32 cellular contexts compared by ENCODE assay signal in the genomic region with DNA sequence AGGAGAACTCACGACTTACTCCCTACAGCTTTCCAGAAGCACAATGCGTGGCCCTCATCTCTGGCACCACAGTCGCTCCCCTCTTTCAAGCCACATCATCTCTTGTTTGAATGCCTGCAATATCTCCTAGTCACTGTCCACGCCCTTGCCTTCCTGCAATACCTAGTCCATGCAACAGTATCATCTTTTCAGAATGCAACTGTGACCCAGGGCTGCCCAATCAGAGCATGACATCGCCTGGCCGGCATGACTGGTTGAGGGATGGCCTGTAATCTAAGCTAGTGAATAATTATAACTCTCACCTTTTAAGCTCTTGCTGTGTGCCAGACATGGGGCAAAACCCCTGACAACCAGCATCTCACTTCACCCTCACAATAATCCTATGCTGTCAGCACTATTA. TPM values are rescaled to one million over a fixed set of nuclear protein-coding genes. Genes with fewer than 3 reads are reported as not detected.
DNase-seq lines count a peak whose midpoint lies in the region; ATAC-seq and TF ChIP-seq lines count a peak whose summit lies in the region.
"Had no signal": no experiment of that assay in that cellular context is flagged by ENCODE, and none has a peak within 500 bp of the region (broad histone marks: within the 10 kb centered on the region; RNA-seq: fewer than 3 reads in every experiment).

No MANE protein-coding gene starts in this region.

- TF ChIP-seq POLR2A in gastrocnemius medialis (IDR thresholded peaks at IDR 0.05), result peak in 1 of 2 donors; percentile 35

- no peaks in the 10 kb centered on the region for H3F3A ChIP-seq in GM23248 (ENCODE audit: insufficient read depth)

- H3K27ac ChIP-seq in GM23248 (no peak overlapping the region), gastrocnemius medialis (peak overlapping the region; percentile 57 to 87 (median 83))
- H3K27ac ChIP-seq: brain microvascular endothelial cell, C4-2B, epithelial cell of prostate, prostate gland, tibial nerve had no signal

- no peaks in the 10 kb centered on the region for H3K4me1 Mint-ChIP-seq in T-helper 17 cell
- H3K4me1 Mint-ChIP-seq: activated naive CD4-positive, alpha-beta T cell treated with anti-CD3 and anti-CD28 coated beads, Interleukin-2, amount 10 ng/mL, durations not matched to agents 7 days and 5 days; activated T-helper 17 cell treated with anti-CD3 and anti-CD28 coated beads, Interleukin-2, amount 50 U/mL, for 72 hours had no signal

- no peak overlapping the region for H2AFZ ChIP-seq in GM23248
- H2AFZ ChIP-seq: GM23338 had no signal

- H3K9me3 ChIP-seq in GM23248 (ENCODE audit: low read depth) (no peaks in the 10 kb centered on the region), T-helper 17 cell (ENCODE audit: control insufficient read depth, low read length, poor library complexity, severe bottlenecking) (no peaks in the 10 kb centered on the region), gastrocnemius medialis (no peaks in the 10 kb centered on the region)
- H3K9me3 ChIP-seq: adrenal gland, prostate gland, SK-N-SH, tibial nerve had no signal

- no peak overlapping the region for H3K27ac Mint-ChIP-seq in T-helper 17 cell
- H3K27ac Mint-ChIP-seq: activated naive CD4-positive, alpha-beta T cell treated with anti-CD3 and anti-CD28 coated beads, Interleukin-2, amount 10 ng/mL, durations not matched to agents 7 days and 5 days; activated T-helper 17 cell treated with anti-CD3 and anti-CD28 coated beads, Interleukin-2, amount 50 U/mL, for 72 hours; GM23338; HFFc6 had no signal

- H4K20me1 ChIP-seq in GM23248 (ENCODE audit: insufficient read depth), result no peaks in the 10 kb centered on the region

- H3K4me3 Mint-ChIP-seq in T-helper 17 cell, result peak overlapping the region; percentile 0
- H3K4me3 Mint-ChIP-seq: activated naive CD4-positive, alpha-beta T cell treated with anti-CD3 and anti-CD28 coated beads, Interleukin-2, amount 10 ng/mL, durations not matched to agents 7 days and 5 days; activated T-helper 17 cell treated with anti-CD3 and anti-CD28 coated beads, Interleukin-2, amount 50 U/mL, for 72 hours; GM23338; HFFc6; naive thymus-derived CD8-positive, alpha-beta T cell had no signal

- H3K36me3 ChIP-seq in GM23248 (ENCODE audit: low read depth), result no peaks in the 10 kb centered on the region
- no peaks in the 10 kb centered on the region for H3K36me3 ChIP-seq in gastrocnemius medialis
- H3K36me3 ChIP-seq: adrenal gland, brain microvascular endothelial cell, prostate gland, tibial nerve had no signal

- intact Hi-C loops in gastrocnemius medialis (cut with DNase I; ENCODE audit: low total_unique reads), result loop anchor here (1.0 to 10.0 kb wide), 3 partner anchors 68 to 381 kb away; no protein-coding TSS in a partner anchor

- H3K9me2 ChIP-seq in GM23248 (ENCODE audit: insufficient read depth), result no peaks in the 10 kb centered on the region
- H3K9me2 ChIP-seq: SK-N-SH had no signal

- TF ChIP-seq CTCF in gastrocnemius medialis (IDR thresholded peaks at IDR 0.05 in 4 of 5, conservative IDR thresholded peaks at IDR 0.05 in 1 of 5) (no peak), GM13976 (IDR thresholded peaks at IDR 0.05; ENCODE audit: borderline replicate concordance, control extremely low read depth, extremely low read depth, insufficient read depth, missing control alignments) (no peak)

- no peaks in the 10 kb centered on the region for H3K4me1 ChIP-seq in GM23248 (ENCODE audit: insufficient read depth)
- H3K4me1 ChIP-seq in gastrocnemius medialis, result peaks cover 37 to 39% of the 10 kb centered on the region in 2 donors

- no peak overlapping the region for H3K9ac ChIP-seq in GM23248
- H3K9ac ChIP-seq: SK-N-SH had no signal

- no peak for ATAC-seq in T-helper 17 cell
- ATAC-seq in gastrocnemius medialis, result peak; percentile 81 to 84
- ATAC-seq: activated T-helper 17 cell treated with anti-CD3 and anti-CD28 coated beads, Interleukin-2, amount 50 U/mL, for 72 hours; GM23338; left lobe of liver; naive thymus-derived CD8-positive, alpha-beta T cell; sciatic nerve had no signal

- H3K36me3 Mint-ChIP-seq in T-helper 17 cell (ENCODE audit: low read depth), result no peaks in the 10 kb centered on the region
- H3K36me3 Mint-ChIP-seq: activated naive CD4-positive, alpha-beta T cell treated with anti-CD3 and anti-CD28 coated beads, Interleukin-2, amount 10 ng/mL, durations not matched to agents 7 days and 5 days; naive thymus-derived CD8-positive, alpha-beta T cell had no signal

- 56% methylated on average over 6 of the region's 6 CpGs for WGBS in GM23248 (ENCODE audit: low coverage in 1 of 2, low lambda C conversion rate in 2 of 2, missing lambda C conversion rate in 2 of 2), 2 experiments

- H3K79me2 ChIP-seq in GM23248 (ENCODE audit: insufficient read depth), result no peaks in the 10 kb centered on the region

- H3K4me3 ChIP-seq in GM23248, result no peak overlapping the region
- H3K4me3 ChIP-seq in gastrocnemius medialis, result no peak overlapping the region
- H3K4me3 ChIP-seq: adrenal gland, GM23338, prostate gland, tibial nerve had no signal

- H3K4me2 ChIP-seq in GM23248 (ENCODE audit: unreplicated experiment), result no peak overlapping the region
- H3K4me2 ChIP-seq: GM23338, SK-N-SH had no signal

- peak; percentile 34 for DNase-seq in GM23248
- no peak for DNase-seq in T-helper 17 cell
- peak; percentile 49 for DNase-seq in kidney tubule cell (ENCODE audit: low spot score)
- peak; percentile 58 to 88 for DNase-seq in gastrocnemius medialis
- no peak for DNase-seq in GM13976 (ENCODE audit: low spot score)
- no peak for DNase-seq in ACHN
- DNase-seq in central memory CD4-positive, alpha-beta T cell, result no peak
- DNase-seq in HCEC 1CT, result no peak
- DNase-seq: activated naive CD4-positive, alpha-beta T cell treated with anti-CD3 and anti-CD28 coated beads, Interleukin-2, amount 10 ng/mL, durations not matched to agents 7 days and 5 days; brain microvascular endothelial cell; effector CD4-positive, alpha-beta T cell; GDM1; glutamatergic neuron; HFFc6; MM.1S; naive thymus-derived CD8-positive, alpha-beta T cell; NCI-H1105 treated with DMSO at 0.1 percent for 48 hours; NCI-H187 treated with DMSO at 0.1 percent for 48 hours; NCI-H2171 treated with DMSO at 0.1 percent for 48 hours; NCI-H510A; SK-N-SH; stimulated activated CD4-positive, alpha-beta T cell treated with anti-CD3 and anti-CD28 coated beads, Interleukin-4, amount 100 ng/mL, for 4 hours; T-helper 2 cell had no signal

- H3K27me3 Mint-ChIP-seq in T-helper 17 cell, result no peaks in the 10 kb centered on the region
- H3K27me3 Mint-ChIP-seq: activated T-helper 17 cell treated with anti-CD3 and anti-CD28 coated beads, Interleukin-2, amount 50 U/mL, for 72 hours had no signal

- H3K27me3 ChIP-seq in GM23248 (replicated peaks; ENCODE audit: insufficient read depth), result no peaks in the 10 kb centered on the region
- H3K27me3 ChIP-seq in gastrocnemius medialis, result no peaks in the 10 kb centered on the region
- H3K27me3 ChIP-seq: adrenal gland, brain microvascular endothelial cell, tibial nerve had no signal

- in situ Hi-C loops in GM23248 (cut with MboI) (no loop called here), gastrocnemius medialis (cut with MboI; ENCODE audit: low sequenced_read_pairs in 4 of 4) (no loop called here), GM13976 (cut with MboI; ENCODE audit: low sequenced_read_pairs, unreplicated experiment) (no loop called here), ACHN (cut with HindIII; ENCODE audit: low pct_ligation_motif_present, low pct_unique_long_range_greater_than_20kb, low sequenced_read_pairs) (no loop called here)

RNA-seq across cellular contexts. Expression of a gene that starts 52.5 kb away (rescaled TPM):
- 11.6 and 16.3 TPM in 2 replicates for total RNA-seq in GM23248 (2014; rRNA removed; shearing (Covaris generic))
- polyA plus RNA-seq in GM23248 (2016; fragmentation: Nextera tagmentation; extraction: Ambion mirVana), result 4.4 and 6.2 TPM in 2 replicates
- total RNA-seq in T-helper 17 cell (10 to 100 TPM; 25.3 to 33.3 TPM), gastrocnemius medialis (100 to 1,000 TPM in 2 of 4 donors, 10 to 100 TPM in 2; 97.8 to 109 (median 102) TPM)

Comparison
In these comparisons a context has a peak if more than half of its experiments do, and no peak if none do; other contexts are left out.
1. DNase-seq: peak in GM23248 (single experiment), kidney tubule cell (single experiment) and gastrocnemius medialis (2 of 2); none in T-helper 17 cell (0 of 3), GM13976 (single experiment), ACHN (single experiment), central memory CD4-positive, alpha-beta T cell (single experiment) and HCEC 1CT (single experiment).